ENCODE assay signal across 1 cellular context in genomic region chr19:2872175-2872574, GRCh38.
TF ChIP-seq lines count a peak whose summit lies in the region.

No MANE protein-coding gene starts in this region.

TF ChIP-seq in HepG2, 621 proteins besides CTCF, POLR2A, EP300 and RAD21:
- TF ChIP-seq THAP11 (CRISPR knock-in tag; IDR thresholded peaks at IDR 0.05), result 0 out of 2 replicates have a peak, but pooled peaks have one; percentile 17
- TF ChIP-seq ZBTB33 (CRISPR knock-in tag; IDR thresholded peaks at IDR 0.05), result peak; percentile 81
